1 cellular context compared by ENCODE assay signal in the genomic region with DNA sequence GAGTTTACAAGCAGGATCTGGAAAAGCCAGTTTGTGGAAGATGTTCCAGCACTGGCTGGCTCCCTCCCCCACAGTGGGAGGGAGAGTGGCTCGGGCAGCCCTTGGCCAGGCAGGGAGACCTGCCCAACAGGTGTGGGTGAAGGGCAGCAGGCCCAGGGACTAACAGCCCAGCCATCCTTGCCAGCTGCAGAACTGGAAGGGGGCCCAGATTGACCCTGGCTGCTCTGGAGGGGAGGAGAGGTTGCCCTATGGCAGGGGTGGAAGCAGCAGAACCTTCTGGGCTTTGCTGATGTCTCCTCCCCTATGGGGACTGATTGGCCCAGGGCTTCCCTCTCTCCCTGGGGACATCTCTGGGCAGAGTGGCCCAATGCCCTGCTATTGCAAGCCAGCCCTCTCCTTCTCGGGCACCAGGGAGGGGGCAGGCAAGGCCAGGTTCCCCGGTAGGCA.
TF ChIP-seq lines count a peak whose summit lies in the region.

No MANE protein-coding gene starts in this region.

TF ChIP-seq in H1, 55 proteins besides CTCF, POLR2A, EP300 and RAD21 (continued from another document):
- TF ChIP-seq TAF7 (optimal IDR thresholded peaks at IDR 0.05; ENCODE audit: borderline replicate concordance, low read depth, low read length) (no peak), SIX5 (IDR thresholded peaks at IDR 0.05; ENCODE audit: low read depth, low read length) (no peak), SAP30 (IDR thresholded peaks at IDR 0.05; ENCODE audit: insufficient read depth, insufficient replicate concordance, low read length) (no peak)
